In genomic region chr5:126829098-126829497, GRCh38 we compare ENCODE assay signal across 14 cellular contexts. TPM values are rescaled to one million over a fixed set of nuclear protein-coding genes. Genes with fewer than 3 reads are reported as not detected.
DNase-seq lines count a peak whose midpoint lies in the region; ATAC-seq and TF ChIP-seq lines count a peak whose summit lies in the region.
"Had no signal": no experiment of that assay in that cellular context is flagged by ENCODE, and none has a peak within 500 bp of the region (broad histone marks: within the 10 kb centered on the region; RNA-seq: fewer than 3 reads in every experiment).

No MANE protein-coding gene starts in this region.

- peak overlapping the region; percentile 12 for H3K27ac Mint-ChIP-seq in activated CD4-positive, alpha-beta memory T cell treated with anti-CD3 and anti-CD28 coated beads, Interleukin-2, amount 10 ng/mL, durations not matched to agents 7 days and 5 days
- H3K27ac Mint-ChIP-seq in activated CD4-positive, alpha-beta memory T cell treated with anti-CD3 and anti-CD28 coated beads for 36 hours = no peak overlapping the region
- H3K27ac Mint-ChIP-seq in T-helper 17 cell = peak overlapping the region; percentile 6
- peak overlapping the region; percentile 25 for H3K27ac Mint-ChIP-seq in dendritic cell treated with granulocyte-macrophage colony-stimulating factor and Interleukin-4, amounts not matched to agents 40 ng/mL and 50 ng/mL, for 4 days
- no peak overlapping the region for H3K27ac Mint-ChIP-seq in activated T-cell treated with anti-CD3 and anti-CD28 coated beads, Interleukin-2, amount 50 U/mL, for 72 hours
- H3K27ac Mint-ChIP-seq in CD4-positive, alpha-beta T cell = no peak overlapping the region
- H3K27ac Mint-ChIP-seq: B cell; CD8-positive, alpha-beta memory T cell; GM23338 had no signal

- H3K4me1 Mint-ChIP-seq in activated CD4-positive, alpha-beta memory T cell treated with anti-CD3 and anti-CD28 coated beads, Interleukin-2, amount 10 ng/mL, durations not matched to agents 7 days and 5 days = peaks cover 6% of the 10 kb centered on the region
- H3K4me1 Mint-ChIP-seq in activated CD4-positive, alpha-beta memory T cell treated with anti-CD3 and anti-CD28 coated beads for 36 hours (ENCODE audit: low read depth) = peaks cover 6% of the 10 kb centered on the region
- H3K4me1 Mint-ChIP-seq in T-helper 17 cell = peaks cover 6% of the 10 kb centered on the region
- peaks cover 4% of the 10 kb centered on the region for H3K4me1 Mint-ChIP-seq in dendritic cell treated with granulocyte-macrophage colony-stimulating factor and Interleukin-4, amounts not matched to agents 40 ng/mL and 50 ng/mL, for 4 days (ENCODE audit: low read depth)
- H3K4me1 Mint-ChIP-seq in activated T-cell treated with anti-CD3 and anti-CD28 coated beads, Interleukin-2, amount 50 U/mL, for 72 hours (ENCODE audit: low read depth) = no peaks in the 10 kb centered on the region
- H3K4me1 Mint-ChIP-seq in CD4-positive, alpha-beta T cell (ENCODE audit: low read depth) = no peaks in the 10 kb centered on the region

- ATAC-seq in T-helper 17 cell (no peak), GM18520 (IDR thresholded peaks at IDR 0.05; ENCODE audit: unreplicated experiment) (no peak)
- ATAC-seq in activated T-cell treated with anti-CD3 and anti-CD28 coated beads, Interleukin-2, amount 50 U/mL, for 72 hours (replicated peaks in 1 of 2) = no peak
- no peak for ATAC-seq in CD4-positive, alpha-beta T cell (ENCODE audit: poor library complexity)
- ATAC-seq: GM23338 had no signal

- intact Hi-C loops in activated CD4-positive, alpha-beta memory T cell treated with anti-CD3 and anti-CD28 coated beads for 36 hours (cut with micrococcal nuclease) = no loop called here
- intact Hi-C loops in dendritic cell treated with granulocyte-macrophage colony-stimulating factor and Interleukin-4, amounts not matched to agents 40 ng/mL and 50 ng/mL, for 4 days (cut with micrococcal nuclease) = no loop called here
- intact Hi-C loops in CD4-positive, alpha-beta T cell (cut with DNase I, micrococcal nuclease) = no loop called here

- DNase-seq in activated CD4-positive, alpha-beta memory T cell treated with anti-CD3 and anti-CD28 coated beads, Interleukin-2, amount 10 ng/mL, durations not matched to agents 7 days and 5 days = no peak
- no peak for DNase-seq in activated CD4-positive, alpha-beta memory T cell treated with anti-CD3 and anti-CD28 coated beads for 36 hours
- DNase-seq in T-helper 17 cell = no peak
- no peak for DNase-seq in activated T-cell treated with anti-CD3 and anti-CD28 coated beads, Interleukin-2, amount 50 U/mL, for 72 hours
- no peak for DNase-seq in CD4-positive, alpha-beta T cell
- DNase-seq: Caco-2; CD8-positive, alpha-beta memory T cell; DMS53; H9 had no signal

- H3K9me3 ChIP-seq in T-helper 17 cell (ENCODE audit: control insufficient read depth, low read length, poor library complexity, severe bottlenecking) = no peaks in the 10 kb centered on the region
- no peaks in the 10 kb centered on the region for H3K9me3 ChIP-seq in CD4-positive, alpha-beta T cell (ENCODE audit: control insufficient read depth, low read length)
- H3K9me3 ChIP-seq: Caco-2 had no signal

- no peak overlapping the region for H3K27ac ChIP-seq in CD4-positive, alpha-beta T cell (ENCODE audit: low read depth, low read length)
- H3K27ac ChIP-seq: C4-2B had no signal

- POLR2A ChIA-PET in activated CD4-positive, alpha-beta memory T cell treated with anti-CD3 and anti-CD28 coated beads, Interleukin-2, amount 10 ng/mL, durations not matched to agents 7 days and 5 days (lab: Charles Lee) = interaction anchor here (1.0 to 1.1 kb wide), 3 partner anchors 11 to 51 kb away, joined by 3 to 4 read pairs (median 3); no protein-coding TSS in a partner anchor
- POLR2A ChIA-PET in activated CD4-positive, alpha-beta memory T cell treated with anti-CD3 and anti-CD28 coated beads for 36 hours (lab: Charles Lee) = interaction anchor here (1.1 kb wide), 1 partner anchor 18 kb away, joined by 3 read pairs; no protein-coding TSS in a partner anchor
- POLR2A ChIA-PET in CD4-positive, alpha-beta T cell (lab: Charles Lee) = interaction anchor here (0.6 to 1.6 kb wide), 2 partner anchors 10 to 51 kb away, joined by 4 read pairs; no protein-coding TSS in a partner anchor

- no peak overlapping the region for H3K4me3 Mint-ChIP-seq in activated CD4-positive, alpha-beta memory T cell treated with anti-CD3 and anti-CD28 coated beads, Interleukin-2, amount 10 ng/mL, durations not matched to agents 7 days and 5 days
- H3K4me3 Mint-ChIP-seq in activated CD4-positive, alpha-beta memory T cell treated with anti-CD3 and anti-CD28 coated beads for 36 hours = no peak overlapping the region
- H3K4me3 Mint-ChIP-seq in T-helper 17 cell = no peak overlapping the region
- H3K4me3 Mint-ChIP-seq in dendritic cell treated with granulocyte-macrophage colony-stimulating factor and Interleukin-4, amounts not matched to agents 40 ng/mL and 50 ng/mL, for 4 days = no peak overlapping the region
- H3K4me3 Mint-ChIP-seq in activated T-cell treated with anti-CD3 and anti-CD28 coated beads, Interleukin-2, amount 50 U/mL, for 72 hours = no peak overlapping the region
- no peak overlapping the region for H3K4me3 Mint-ChIP-seq in CD4-positive, alpha-beta T cell
- H3K4me3 Mint-ChIP-seq: B cell; CD8-positive, alpha-beta memory T cell; GM23338; H9 had no signal

- TF ChIP-seq CTCF in CD4-positive, alpha-beta T cell (IDR thresholded peaks at IDR 0.05) = no peak

- no peaks in the 10 kb centered on the region for H3K27me3 Mint-ChIP-seq in activated CD4-positive, alpha-beta memory T cell treated with anti-CD3 and anti-CD28 coated beads, Interleukin-2, amount 10 ng/mL, durations not matched to agents 7 days and 5 days
- H3K27me3 Mint-ChIP-seq in activated CD4-positive, alpha-beta memory T cell treated with anti-CD3 and anti-CD28 coated beads for 36 hours = no peaks in the 10 kb centered on the region
- no peaks in the 10 kb centered on the region for H3K27me3 Mint-ChIP-seq in T-helper 17 cell
- H3K27me3 Mint-ChIP-seq in dendritic cell treated with granulocyte-macrophage colony-stimulating factor and Interleukin-4, amounts not matched to agents 40 ng/mL and 50 ng/mL, for 4 days = no peaks in the 10 kb centered on the region
- no peaks in the 10 kb centered on the region for H3K27me3 Mint-ChIP-seq in activated T-cell treated with anti-CD3 and anti-CD28 coated beads, Interleukin-2, amount 50 U/mL, for 72 hours (ENCODE audit: low read depth)
- H3K27me3 Mint-ChIP-seq in CD4-positive, alpha-beta T cell = no peaks in the 10 kb centered on the region
- H3K27me3 Mint-ChIP-seq: B cell; CD8-positive, alpha-beta memory T cell had no signal

- no peaks in the 10 kb centered on the region for H3K9me3 Mint-ChIP-seq in activated CD4-positive, alpha-beta memory T cell treated with anti-CD3 and anti-CD28 coated beads, Interleukin-2, amount 10 ng/mL, durations not matched to agents 7 days and 5 days
- H3K9me3 Mint-ChIP-seq in activated CD4-positive, alpha-beta memory T cell treated with anti-CD3 and anti-CD28 coated beads for 36 hours = no peaks in the 10 kb centered on the region
- H3K9me3 Mint-ChIP-seq in dendritic cell treated with granulocyte-macrophage colony-stimulating factor and Interleukin-4, amounts not matched to agents 40 ng/mL and 50 ng/mL, for 4 days = no peaks in the 10 kb centered on the region
- H3K9me3 Mint-ChIP-seq in activated T-cell treated with anti-CD3 and anti-CD28 coated beads, Interleukin-2, amount 50 U/mL, for 72 hours = no peaks in the 10 kb centered on the region
- H3K9me3 Mint-ChIP-seq in CD4-positive, alpha-beta T cell = no peaks in the 10 kb centered on the region
- H3K9me3 Mint-ChIP-seq: CD8-positive, alpha-beta memory T cell; GM23338; H9 had no signal

- CTCF ChIA-PET in activated CD4-positive, alpha-beta memory T cell treated with anti-CD3 and anti-CD28 coated beads, Interleukin-2, amount 10 ng/mL, durations not matched to agents 7 days and 5 days (lab: Charles Lee) = no interaction called here
- CTCF ChIA-PET in activated CD4-positive, alpha-beta memory T cell treated with anti-CD3 and anti-CD28 coated beads for 36 hours (lab: Charles Lee) = interaction anchor here (1.9 kb wide), 1 partner anchor 27 kb away, joined by 5 read pairs; no protein-coding TSS in a partner anchor
- CTCF ChIA-PET in CD4-positive, alpha-beta T cell (lab: Charles Lee) = no interaction called here

- H3K27me3 ChIP-seq in CD4-positive, alpha-beta T cell (ENCODE audit: control insufficient read depth, insufficient read depth, low read length) = no peaks in the 10 kb centered on the region

- peaks cover 80% of the 10 kb centered on the region for H3K36me3 Mint-ChIP-seq in activated CD4-positive, alpha-beta memory T cell treated with anti-CD3 and anti-CD28 coated beads, Interleukin-2, amount 10 ng/mL, durations not matched to agents 7 days and 5 days (ENCODE audit: low read depth)
- peaks cover 64% of the 10 kb centered on the region for H3K36me3 Mint-ChIP-seq in activated CD4-positive, alpha-beta memory T cell treated with anti-CD3 and anti-CD28 coated beads for 36 hours
- peaks cover 21% of the 10 kb centered on the region for H3K36me3 Mint-ChIP-seq in T-helper 17 cell (ENCODE audit: low read depth)
- peaks cover 66% of the 10 kb centered on the region for H3K36me3 Mint-ChIP-seq in dendritic cell treated with granulocyte-macrophage colony-stimulating factor and Interleukin-4, amounts not matched to agents 40 ng/mL and 50 ng/mL, for 4 days (ENCODE audit: low read depth)
- H3K36me3 Mint-ChIP-seq in activated T-cell treated with anti-CD3 and anti-CD28 coated beads, Interleukin-2, amount 50 U/mL, for 72 hours (ENCODE audit: insufficient read depth in 2 of 2) = peaks cover 20 to 61% of the 10 kb centered on the region in 2 donors
- H3K36me3 Mint-ChIP-seq in CD4-positive, alpha-beta T cell (ENCODE audit: low read depth) = peaks cover 79% of the 10 kb centered on the region

RNA-seq across cellular contexts. Expression of gene LMNB1, which starts 52.2 kb away (rescaled TPM):
- total RNA-seq in activated CD4-positive, alpha-beta memory T cell treated with anti-CD3 and anti-CD28 coated beads, Interleukin-2, amount 10 ng/mL, durations not matched to agents 7 days and 5 days = 100 to 1,000 TPM; 291 to 296 TPM
- total RNA-seq in activated CD4-positive, alpha-beta memory T cell treated with anti-CD3 and anti-CD28 coated beads for 36 hours = 100 to 1,000 TPM; 212 to 215 TPM
- total RNA-seq in T-helper 17 cell = 10 to 100 TPM; 21.6 to 22.2 TPM
- 100 to 1,000 TPM; 186 to 211 TPM for total RNA-seq in activated T-cell treated with anti-CD3 and anti-CD28 coated beads, Interleukin-2, amount 50 U/mL, for 72 hours
- 10 to 100 TPM; 30.6 to 31.1 TPM for total RNA-seq in CD4-positive, alpha-beta T cell

Comparison
In these comparisons a context has a peak if more than half of its experiments do, and no peak if none do; other contexts are left out.
1. H3K27ac Mint-ChIP-seq: peak in activated CD4-positive, alpha-beta memory T cell treated with anti-CD3 and anti-CD28 coated beads, Interleukin-2, amount 10 ng/mL, durations not matched to agents 7 days and 5 days (single experiment), T-helper 17 cell (single experiment) and dendritic cell treated with granulocyte-macrophage colony-stimulating factor and Interleukin-4, amounts not matched to agents 40 ng/mL and 50 ng/mL, for 4 days (single experiment); none in activated CD4-positive, alpha-beta memory T cell treated with anti-CD3 and anti-CD28 coated beads for 36 hours (single experiment), activated T-cell treated with anti-CD3 and anti-CD28 coated beads, Interleukin-2, amount 50 U/mL, for 72 hours (single experiment) and CD4-positive, alpha-beta T cell (single experiment).
2. RNA of gene LMNB1, which starts 52.2 kb away (total RNA-seq): 291 to 296 TPM in activated CD4-positive, alpha-beta memory T cell treated with anti-CD3 and anti-CD28 coated beads, Interleukin-2, amount 10 ng/mL, durations not matched to agents 7 days and 5 days, 212 to 215 TPM in activated CD4-positive, alpha-beta memory T cell treated with anti-CD3 and anti-CD28 coated beads for 36 hours and 186 to 211 TPM in activated T-cell treated with anti-CD3 and anti-CD28 coated beads, Interleukin-2, amount 50 U/mL, for 72 hours; 30.6 to 31.1 TPM in CD4-positive, alpha-beta T cell and 21.6 to 22.2 TPM in T-helper 17 cell; every median in the first group is over 4 times any median in the second.